ENCODE assay signal across 22 cellular contexts in genomic region chr10:5603091-5603847, GRCh38.
"Had no signal": no experiment of that assay in that cellular context is flagged by ENCODE, and none has a peak within 500 bp of the region (broad histone marks: within the 10 kb centered on the region; RNA-seq: fewer than 3 reads in every experiment).

No MANE protein-coding gene starts in this region.

- DNase-seq: activated CD4-positive, alpha-beta memory T cell treated with anti-CD3 and anti-CD28 coated beads for 36 hours; activated CD4-positive, alpha-beta T cell treated with anti-CD3 and anti-CD28 coated beads for 4 hours; activated CD8-positive, alpha-beta memory T cell treated with anti-CD3 and anti-CD28 coated beads, Interleukin-2, amount 10 ng/mL, durations not matched to agents 7 days and 5 days; activated naive CD4-positive, alpha-beta T cell treated with anti-CD3 and anti-CD28 coated beads for 36 hours; activated naive CD8-positive, alpha-beta T cell treated with anti-CD3 and anti-CD28 coated beads, Interleukin-2, amount 50 U/mL, for 24 hours; activated T-cell treated with anti-CD3 and anti-CD28 coated beads, Interleukin-2, amount 50 U/mL, for 24 hours; anterior cingulate cortex; cortex of kidney; effector CD4-positive, alpha-beta T cell; heart right ventricle; immature natural killer cell; mesenchymal stem cell; naive thymus-derived CD4-positive, alpha-beta T cell; nucleus accumbens; spleen; stimulated activated CD4-positive, alpha-beta T cell treated with anti-CD3 and anti-CD28 coated beads, Interleukin-4, amount 100 ng/mL, for 4 hours; SW 1271; testis had no signal

- H3K4me1 ChIP-seq: spleen, testis had no signal

- H3K36me3 ChIP-seq: esophagus muscularis mucosa, gastroesophageal sphincter, heart right ventricle, spleen had no signal

- H3K4me3 ChIP-seq: esophagus muscularis mucosa, gastroesophageal sphincter, heart right ventricle, spleen, testis had no signal

- H3K27ac ChIP-seq: esophagus muscularis mucosa, gastroesophageal sphincter, heart right ventricle, spleen, testis had no signal

- H3K27me3 ChIP-seq: esophagus muscularis mucosa, gastroesophageal sphincter, testis had no signal

- H3K9me3 ChIP-seq: esophagus muscularis mucosa, gastroesophageal sphincter, testis had no signal

- FAIRE-seq: endothelial cell of umbilical vein, TTC549 had no signal
